Comparison of ENCODE assay signal across 23 cellular contexts in genomic region chr3:71308836-71309235, GRCh38.
DNase-seq lines count a peak whose midpoint lies in the region; ATAC-seq and TF ChIP-seq lines count a peak whose summit lies in the region.
"Had no signal": no experiment of that assay in that cellular context is flagged by ENCODE, and none has a peak within 500 bp of the region (broad histone marks: within the 10 kb centered on the region; RNA-seq: fewer than 3 reads in every experiment).

No MANE protein-coding gene starts in this region.

- POLR2A ChIA-PET in activated CD4-positive, alpha-beta T cell treated with anti-CD3 and anti-CD28 coated beads for 36 hours (lab: Charles Lee), result no interaction called here

- DNase-seq in activated CD4-positive, alpha-beta T cell treated with anti-CD3 and anti-CD28 coated beads for 36 hours, result no peak
- DNase-seq in activated CD4-positive, alpha-beta T cell treated with anti-CD3 and anti-CD28 coated beads for 48 hours, result no peak
- peak; percentile 66 for DNase-seq in Jurkat, Clone E6-1 (ENCODE audit: low read depth, low spot score)
- DNase-seq in OCI-M2 (lab: John Stamatoyannopoulos, UW; ENCODE audit: unreplicated experiment) (no peak), dermis blood vessel endothelial cell (no peak)
- no peak for DNase-seq in stimulated activated CD4-positive, alpha-beta T cell treated with anti-CD3 and anti-CD28 coated beads, Interleukin-1b, Interleukin-23, amount 100 ng/mL, for 48 hours
- DNase-seq: 8988T; brain microvascular endothelial cell; DMS79 treated with DMSO at 0.1 percent for 48 hours; effector memory CD4-positive, alpha-beta T cell; H7; mucosa of descending colon; NCI-H1930; NCI-H226; PC-9; SIG-M5; small intestine; upper lobe of left lung had no signal

- peak; percentile 31 for ATAC-seq in activated CD4-positive, alpha-beta T cell treated with anti-CD3 and anti-CD28 coated beads for 36 hours
- peak; percentile 64 for ATAC-seq in activated T-helper 17 cell treated with anti-CD3 and anti-CD28 coated beads, Interleukin-2, amount 50 U/mL, for 72 hours (replicated peaks)
- ATAC-seq: GM12878, left lobe of liver, mucosa of descending colon had no signal

- CTCF ChIA-PET in activated CD4-positive, alpha-beta T cell treated with anti-CD3 and anti-CD28 coated beads for 36 hours (lab: Charles Lee), result interaction anchor here (0.7 kb wide), 2 partner anchors 238 to 1638 kb away, joined by 3 read pairs; no protein-coding TSS in a partner anchor

- peaks cover 12% of the 10 kb centered on the region for H3K36me3 Mint-ChIP-seq in activated CD4-positive, alpha-beta T cell treated with anti-CD3 and anti-CD28 coated beads for 36 hours (ENCODE audit: low read depth)
- H3K36me3 Mint-ChIP-seq in activated T-helper 17 cell treated with anti-CD3 and anti-CD28 coated beads, Interleukin-2, amount 50 U/mL, for 72 hours (ENCODE audit: low read depth), result peaks cover 8% of the 10 kb centered on the region
- peaks cover 4% of the 10 kb centered on the region for H3K36me3 Mint-ChIP-seq in nephron (ENCODE audit: low read depth)
- H3K36me3 Mint-ChIP-seq: immature natural killer cell had no signal

- no peaks in the 10 kb centered on the region for H3K9me3 Mint-ChIP-seq in activated CD4-positive, alpha-beta T cell treated with anti-CD3 and anti-CD28 coated beads for 36 hours (ENCODE audit: low read depth)
- H3K9me3 Mint-ChIP-seq in activated T-helper 17 cell treated with anti-CD3 and anti-CD28 coated beads, Interleukin-2, amount 50 U/mL, for 72 hours, result no peaks in the 10 kb centered on the region
- H3K9me3 Mint-ChIP-seq in nephron, result no peaks in the 10 kb centered on the region
- H3K9me3 Mint-ChIP-seq: immature natural killer cell had no signal

- TF ChIP-seq CTCF in nephron (IDR thresholded peaks at IDR 0.05; ENCODE audit: unreplicated experiment in 3 of 3), result no peak

- no peak overlapping the region for H3K4me3 ChIP-seq in Jurkat, Clone E6-1 (ENCODE audit: low read length)
- H3K4me3 ChIP-seq: GM12878, mucosa of descending colon, PC-9, upper lobe of left lung had no signal

- peak overlapping the region; percentile 81 for H3K27ac Mint-ChIP-seq in activated CD4-positive, alpha-beta T cell treated with anti-CD3 and anti-CD28 coated beads for 36 hours
- H3K27ac Mint-ChIP-seq in activated T-helper 17 cell treated with anti-CD3 and anti-CD28 coated beads, Interleukin-2, amount 50 U/mL, for 72 hours, result peak overlapping the region; percentile 64
- peak overlapping the region in 2 of 3 experiments; percentile 32 to 47 for H3K27ac Mint-ChIP-seq in nephron

- H3K4me1 Mint-ChIP-seq in activated CD4-positive, alpha-beta T cell treated with anti-CD3 and anti-CD28 coated beads for 36 hours, result peaks cover 63% of the 10 kb centered on the region
- H3K4me1 Mint-ChIP-seq in activated T-helper 17 cell treated with anti-CD3 and anti-CD28 coated beads, Interleukin-2, amount 50 U/mL, for 72 hours, result peaks cover 32% of the 10 kb centered on the region
- H3K4me1 Mint-ChIP-seq in nephron, result peaks cover 50% of the 10 kb centered on the region

- no peak overlapping the region for H3K4me3 Mint-ChIP-seq in activated CD4-positive, alpha-beta T cell treated with anti-CD3 and anti-CD28 coated beads for 36 hours
- peak overlapping the region; percentile 21 for H3K4me3 Mint-ChIP-seq in activated T-helper 17 cell treated with anti-CD3 and anti-CD28 coated beads, Interleukin-2, amount 50 U/mL, for 72 hours
- H3K4me3 Mint-ChIP-seq in nephron, result no peak overlapping the region

- H3K27me3 Mint-ChIP-seq in activated CD4-positive, alpha-beta T cell treated with anti-CD3 and anti-CD28 coated beads for 36 hours, result no peaks in the 10 kb centered on the region
- no peaks in the 10 kb centered on the region for H3K27me3 Mint-ChIP-seq in activated T-helper 17 cell treated with anti-CD3 and anti-CD28 coated beads, Interleukin-2, amount 50 U/mL, for 72 hours
- no peaks in the 10 kb centered on the region for H3K27me3 Mint-ChIP-seq in nephron (ENCODE audit: low read depth)

- intact Hi-C loops in activated CD4-positive, alpha-beta T cell treated with anti-CD3 and anti-CD28 coated beads for 36 hours (cut with DNase I, micrococcal nuclease), result loop anchor here (1.0 to 10.0 kb wide), 7 partner anchors 51 to 764 kb away; no protein-coding TSS in a partner anchor
